8 cellular contexts compared by ENCODE assay signal in genomic region chr17:17739388-17740066, GRCh38. TPM values are rescaled to one million over a fixed set of nuclear protein-coding genes. Genes with fewer than 3 reads are reported as not detected.
DNase-seq lines count a peak whose midpoint lies in the region; ATAC-seq and TF ChIP-seq lines count a peak whose summit lies in the region.

No MANE protein-coding gene starts in this region.

- H2BK5ac ChIP-seq in neuronal stem cell (ENCODE audit: low read length) = no peak overlapping the region

- no CpG with 5 or more reads among the region's 10 CpGs for WGBS in neuronal stem cell (ENCODE audit: extremely low coverage in 2 of 2, insufficient read length in 2 of 2, insufficient replicate concordance in 1 of 2), 2 donors

- H3K23ac ChIP-seq in neuronal stem cell (ENCODE audit: low read depth, low read length, poor library complexity) = peak overlapping the region; percentile 8

- no peaks in the 10 kb centered on the region for H3K9me3 ChIP-seq in PC-3 (ENCODE audit: low read length)
- H3K9me3 ChIP-seq in neuronal stem cell (replicated peaks in 1 of 2; ENCODE audit: control insufficient read depth in 2 of 2, insufficient read depth in 1 of 2, low read depth in 1 of 2, low read length in 2 of 2) = no peaks in the 10 kb centered on the region

- H2AK5ac ChIP-seq in neuronal stem cell (ENCODE audit: low read depth, low read length) = peak overlapping the region; percentile 78

- peaks cover 9% of the 10 kb centered on the region; the same call in 1 of the 2 replicates for H4K20me1 ChIP-seq in PC-3 (ENCODE audit: low read length)

- no peak overlapping the region for H3K27ac ChIP-seq in PC-3 (ENCODE audit: low read length)
- no peak overlapping the region for H3K27ac ChIP-seq in neuronal stem cell (replicated peaks; ENCODE audit: low read length)

- H3K4ac ChIP-seq in neuronal stem cell (ENCODE audit: low read length) = no peak overlapping the region

- H3K9me2 ChIP-seq in PC-3 (replicated peaks; ENCODE audit: low read length) = no peaks in the 10 kb centered on the region

- no peak overlapping the region for H4K91ac ChIP-seq in neuronal stem cell (ENCODE audit: low read depth, low read length, poor library complexity)

- CTCF ChIA-PET in PC-3 (lab: Charles Lee) = no interaction called here

- H3K4me2 ChIP-seq in PC-3 (ENCODE audit: low read length) (peak overlapping the region; percentile 42), neuronal stem cell (ENCODE audit: insufficient read depth, low read length, poor library complexity, severe bottlenecking) (no peak overlapping the region)

- no peak overlapping the region for H3K14ac ChIP-seq in neuronal stem cell (ENCODE audit: low read length)

- POLR2A ChIA-PET in PC-3 (lab: Charles Lee; ENCODE audit: unreplicated experiment) = no interaction called here

- H3K9ac ChIP-seq in PC-3 (ENCODE audit: low read length) (0 out of 2 replicates have a peak overlapping the region, but pooled peaks have one; percentile 6), neuronal stem cell (ENCODE audit: low read depth, low read length, poor library complexity) (peak overlapping the region; percentile 32)

- no peak overlapping the region for H4K8ac ChIP-seq in neuronal stem cell (ENCODE audit: low read depth, low read length)

- peaks cover 19% of the 10 kb centered on the region for H3K4me1 ChIP-seq in PC-3 (ENCODE audit: insufficient read depth, low read length)
- peaks cover 37 to 46% of the 10 kb centered on the region in 2 donors for H3K4me1 ChIP-seq in neuronal stem cell (ENCODE audit: control insufficient read depth in 2 of 2, insufficient read depth in 1 of 2, low read depth in 1 of 2, low read length in 2 of 2)

- no peak overlapping the region for H2BK120ac ChIP-seq in neuronal stem cell (ENCODE audit: low read depth, low read length)

- no peak overlapping the region for H2BK15ac ChIP-seq in neuronal stem cell (ENCODE audit: low read length)

- no peak overlapping the region for H3K4me3 ChIP-seq in PC-3 (ENCODE audit: low read length)
- no peak overlapping the region for H3K4me3 ChIP-seq in fibroblast of pulmonary artery (replicated peaks; ENCODE audit: low read depth, low read length)
- H3K4me3 ChIP-seq in neuronal stem cell (ENCODE audit: low read length in 2 of 2) = no peak overlapping the region

- no TSS peak for BruUV-seq in PC-3 (replicated peaks; lab: Mats Ljungman, UMichigan)

- TF ChIP-seq CTCF in PC-3 (conservative IDR thresholded peaks at IDR 0.05; ENCODE audit: low read depth, low read length) (no peak), fibroblast of pulmonary artery (IDR thresholded peaks at IDR 0.05; ENCODE audit: low read length, missing control alignments) (no peak)

- peak overlapping the region; percentile 62 for H3K18ac ChIP-seq in neuronal stem cell (ENCODE audit: low read length)

- intact Hi-C loops in PC-3 (cut with micrococcal nuclease) = no loop called here

- DNase-seq in AG20443 (ENCODE audit: low spot score) (peak; percentile 90), PC-3 (peak; percentile 57), fibroblast of pulmonary artery (ENCODE audit: low read depth) (peak; percentile 43), neuronal stem cell (ENCODE audit: low spot score) (no peak), SIG-M5 (lab: John Stamatoyannopoulos, UW) (no peak), NCI-H1092 (lab: John Stamatoyannopoulos, UW) (no peak)

- H3K79me2 ChIP-seq in PC-3 (ENCODE audit: low read length) = peaks cover 85% of the 10 kb centered on the region

- H3K36me3 ChIP-seq in PC-3 (ENCODE audit: low read depth, low read length) (no peaks in the 10 kb centered on the region), neuronal stem cell (replicated peaks in 1 of 2; ENCODE audit: control insufficient read depth in 2 of 2, insufficient read depth in 2 of 2, low read length in 2 of 2) (peaks cover 2 to 11% of the 10 kb centered on the region in 2 donors)

- H2AFZ ChIP-seq in PC-3 (ENCODE audit: low read length) = no peak overlapping the region
- no peak overlapping the region for H2AFZ ChIP-seq in neuronal stem cell (ENCODE audit: low read length)

- ATAC-seq in PC-3 (peak; percentile 91), GM21447 (IDR thresholded peaks at IDR 0.05; ENCODE audit: unreplicated experiment) (no peak), GM21360 (IDR thresholded peaks at IDR 0.05; ENCODE audit: unreplicated experiment) (no peak)

- H3K27me3 ChIP-seq in PC-3 (ENCODE audit: low read length) (no peaks in the 10 kb centered on the region), neuronal stem cell (ENCODE audit: control insufficient read depth in 3 of 3, insufficient read depth in 3 of 3, low read depth in 1 of 3, low read length in 3 of 3) (no peaks in the 10 kb centered on the region)

- no peak overlapping the region for H2BK12ac ChIP-seq in neuronal stem cell (ENCODE audit: low read length)

- peaks cover 27% of the 10 kb centered on the region for H3K79me1 ChIP-seq in neuronal stem cell (ENCODE audit: low read depth, low read length)

- no peaks in the 10 kb centered on the region for H3F3A ChIP-seq in PC-3 (ENCODE audit: low read length, unreplicated experiment)

RNA-seq across cellular contexts. Expression of gene RAI1, which starts 58.3 kb away (rescaled TPM):
- total RNA-seq in PC-3 (2014; rRNA removed) = 33.0 and 64.2 TPM in 2 replicates
- polyA plus RNA-seq in neuronal stem cell (2013, experiment 1 of 2) = 15.1 TPM
- polyA plus RNA-seq in neuronal stem cell (2013, experiment 2 of 2) = 16.0 TPM

Comparison
In these comparisons a context has a peak if more than half of its experiments do, and no peak if none do; other contexts are left out.
1. DNase-seq: peak in AG20443 (single experiment), PC-3 (single experiment) and fibroblast of pulmonary artery (single experiment); none in neuronal stem cell (single experiment), SIG-M5 (single experiment) and NCI-H1092 (single experiment).